In genomic region chr4:78645853-78646757, GRCh38 we compare ENCODE assay signal across 1 cellular context.
TF ChIP-seq lines count a peak whose summit lies in the region.

No MANE protein-coding gene starts in this region.

TF ChIP-seq in HepG2, 621 proteins besides CTCF, POLR2A, EP300 and RAD21 (continued from another document):
- no peak for TF ChIP-seq ZBTB4 (CRISPR knock-in tag; IDR thresholded peaks at IDR 0.05; ENCODE audit: borderline replicate concordance)
- TF ChIP-seq DPF2 (CRISPR knock-in tag; IDR thresholded peaks at IDR 0.05; ENCODE audit: borderline replicate concordance, low read depth): no peak
- TF ChIP-seq RBM39 (IDR thresholded peaks at IDR 0.05; ENCODE audit: low read depth, low read length, poor library complexity, severe bottlenecking): no peak
- TF ChIP-seq ZC3H4 (CRISPR knock-in tag; IDR thresholded peaks at IDR 0.05; ENCODE audit: borderline replicate concordance): no peak
- TF ChIP-seq ZNF432 (CRISPR knock-in tag; IDR thresholded peaks at IDR 0.05; ENCODE audit: borderline replicate concordance): no peak
